ENCODE assay signal across 16 cellular contexts in genomic region chr4:25969374-25969773, GRCh38. TPM values are rescaled to one million over a fixed set of nuclear protein-coding genes. Genes with fewer than 3 reads are reported as not detected.
DNase-seq lines count a peak whose midpoint lies in the region; FAIRE-seq and TF ChIP-seq lines count a peak whose summit lies in the region.
"Had no signal": no experiment of that assay in that cellular context is flagged by ENCODE, and none has a peak within 500 bp of the region (broad histone marks: within the 10 kb centered on the region; RNA-seq: fewer than 3 reads in every experiment).

No MANE protein-coding gene starts in this region.

- TF ChIP-seq CTCF in DOHH2 (IDR thresholded peaks at IDR 0.05; ENCODE audit: low read depth, low read length, poor library complexity, severe bottlenecking) (no peak), esophagus squamous epithelium (IDR thresholded peaks at IDR 0.05) (no peak)

- no peak for FAIRE-seq in urothelium cell line (lab: Jason Lieb, UNC)
- FAIRE-seq: G401.6, H1 had no signal

- intact Hi-C loops in esophagus squamous epithelium (cut with DNase I), result no loop called here

- H3K79me2 ChIP-seq in DOHH2 (ENCODE audit: control insufficient read depth, low read length), result no peaks in the 10 kb centered on the region

- H3K4me1 ChIP-seq in DOHH2 (ENCODE audit: control insufficient read depth, low read length) (peaks cover 23% of the 10 kb centered on the region), skeletal muscle tissue (ENCODE audit: control insufficient read depth in 3 of 3, insufficient read depth in 3 of 3, low read length in 3 of 3) (peaks cover 7 to 10% (median 8%) of the 10 kb centered on the region in 3 donors), esophagus squamous epithelium (no peaks in the 10 kb centered on the region)

- H3K27ac ChIP-seq in DOHH2 (ENCODE audit: low read depth, low read length) (no peak overlapping the region), skeletal muscle tissue (ENCODE audit: low read depth, low read length) (peak overlapping the region; percentile 70), esophagus squamous epithelium (no peak overlapping the region)

- H3K27me3 ChIP-seq in DOHH2 (ENCODE audit: control insufficient read depth, low read length) (no peaks in the 10 kb centered on the region), skeletal muscle tissue (ENCODE audit: control insufficient read depth in 3 of 3, insufficient read depth in 3 of 3, low read length in 3 of 3) (no peaks in the 10 kb centered on the region), esophagus squamous epithelium (no peaks in the 10 kb centered on the region)

- peak overlapping the region; percentile 46 for H3K4me2 ChIP-seq in DOHH2 (ENCODE audit: low read length)

- H4K20me1 ChIP-seq in DOHH2 (ENCODE audit: control insufficient read depth, insufficient read depth, low read depth, low read length), result no peaks in the 10 kb centered on the region

- no peaks in the 10 kb centered on the region for H3K9me3 ChIP-seq in DOHH2 (ENCODE audit: control insufficient read depth, insufficient read depth, low read length)
- no peaks in the 10 kb centered on the region for H3K9me3 ChIP-seq in skeletal muscle tissue (ENCODE audit: control insufficient read depth in 3 of 3, low read length in 3 of 3)
- no peaks in the 10 kb centered on the region for H3K9me3 ChIP-seq in esophagus squamous epithelium

- no peak for TF ChIP-seq POLR2A in esophagus squamous epithelium (IDR thresholded peaks at IDR 0.05)

- WGBS in esophagus squamous epithelium, 2 donors, result 82 to 98% methylated on average over 6 of the region's 6 CpGs

- H3K9me2 ChIP-seq in DOHH2 (replicated peaks; ENCODE audit: control insufficient read depth, low read length), result no peaks in the 10 kb centered on the region

- H3K4me3 ChIP-seq in DOHH2 (ENCODE audit: low read length) (0 out of 2 replicates have a peak overlapping the region, but pooled peaks have one; percentile 27), skeletal muscle tissue (ENCODE audit: low read length in 3 of 3) (no peak overlapping the region), esophagus squamous epithelium (no peak overlapping the region)

- H3K9ac ChIP-seq in skeletal muscle tissue (ENCODE audit: low read depth in 1 of 3, low read length in 3 of 3), result no peak overlapping the region

- H3K36me3 ChIP-seq in DOHH2 (ENCODE audit: control insufficient read depth, low read length) (no peaks in the 10 kb centered on the region), skeletal muscle tissue (ENCODE audit: control insufficient read depth in 3 of 3, insufficient read depth in 3 of 3, low read length in 3 of 3) (no peaks in the 10 kb centered on the region), esophagus squamous epithelium (no peaks in the 10 kb centered on the region)

- no peaks in the 10 kb centered on the region for H3F3A ChIP-seq in DOHH2 (ENCODE audit: control insufficient read depth, insufficient read depth)

- DNase-seq in SHP77 treated with DMSO at 0.1 percent for 48 hours (lab: John Stamatoyannopoulos, UW), result peak; percentile 13
- peak; percentile 20 for DNase-seq in left kidney (ENCODE audit: low read depth, low spot score)
- DNase-seq in germinal center (ENCODE audit: low spot score), result no peak
- no peak for DNase-seq in dermis blood vessel endothelial cell
- no peak for DNase-seq in urothelium cell line (ENCODE audit: low spot score)
- no peak for DNase-seq in esophagus squamous epithelium (lab: John Stamatoyannopoulos, UW)
- DNase-seq: Calu3; CD4-positive, alpha-beta T cell; DMS79 treated with DMSO at 0.1 percent for 48 hours; NCI-H1436 treated with DMSO at 0.1 percent for 48 hours; NCI-H2029 treated with DMSO at 0.1 percent for 48 hours; NCI-H774 had no signal

RNA-seq across cellular contexts. Expression of gene SMIM20, which starts 55.4 kb away (rescaled TPM):
- total RNA-seq in skeletal muscle tissue (27.1 TPM), dermis blood vessel endothelial cell (14.0 and 14.5 TPM in 2 replicates), esophagus squamous epithelium (10 to 100 TPM in 3 of 4 donors, 1 to 10 TPM in 1; 3.6 to 19.8 (median 15.5) TPM)

Comparison
In these comparisons a context has a peak if more than half of its experiments do, and no peak if none do; other contexts are left out.
1. DNase-seq: peak in SHP77 treated with DMSO at 0.1 percent for 48 hours (single experiment) and left kidney (single experiment); none in germinal center (single experiment), dermis blood vessel endothelial cell (single experiment), urothelium cell line (single experiment) and esophagus squamous epithelium (single experiment).